1 cellular context compared by ENCODE assay signal in the genomic region with DNA sequence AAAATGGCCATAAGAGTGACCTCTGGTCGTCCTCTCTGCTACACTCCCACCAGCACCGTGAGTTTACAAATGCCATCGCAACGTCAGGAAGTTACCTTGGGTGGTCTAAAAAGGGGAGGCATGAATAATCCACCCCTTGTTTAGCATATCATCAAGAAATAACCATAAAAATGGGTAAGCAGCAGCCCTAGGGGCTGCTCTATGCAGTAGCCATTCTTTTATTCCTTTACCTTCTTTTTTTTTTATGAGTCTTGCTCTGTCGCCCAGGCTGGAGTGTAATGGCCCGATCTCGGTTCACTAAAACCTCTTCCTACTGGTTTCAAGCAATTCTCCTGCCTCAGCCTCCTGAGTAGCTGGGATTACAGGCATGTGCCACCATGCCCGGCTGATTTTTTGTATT. TPM values are rescaled to one million over a fixed set of nuclear protein-coding genes. Genes with fewer than 3 reads are reported as not detected.
"Had no signal": no experiment of that assay in that cellular context is flagged by ENCODE, and none has a peak within 500 bp of the region (broad histone marks: within the 10 kb centered on the region; RNA-seq: fewer than 3 reads in every experiment).

No MANE protein-coding gene starts in this region.

RNA-seq across cellular contexts. Expression of a gene that starts 58.5 kb away (rescaled TPM):
- total RNA-seq: dermis blood vessel endothelial cell had no signal
